ENCODE assay signal across 21 cellular contexts in the genomic region with DNA sequence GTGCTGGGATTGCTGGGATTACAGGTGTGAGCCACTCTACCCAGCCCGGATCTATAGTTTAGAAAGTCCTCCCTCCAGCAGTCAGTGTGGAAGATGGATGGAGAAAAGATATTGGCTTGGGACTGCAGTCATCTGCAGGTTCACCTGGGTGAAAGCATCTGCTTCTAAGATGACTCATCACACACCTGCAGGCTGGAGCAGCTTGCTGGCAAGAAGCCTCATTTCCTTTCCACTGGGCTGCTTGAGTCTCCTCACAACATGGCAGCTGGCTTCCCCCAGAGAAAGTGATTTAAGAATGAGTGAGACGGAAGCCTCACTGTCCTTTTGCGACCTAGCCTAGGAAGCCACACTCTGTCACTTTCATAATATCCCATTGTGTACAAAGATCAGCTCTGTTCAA.
A peak's percentile ranks its signal among the peaks of the same experiment; 100 is the strongest.
DNase-seq lines count a peak whose midpoint lies in the region; ATAC-seq lines count a peak whose summit lies in the region.
"Had no signal": no experiment of that assay in that cellular context is flagged by ENCODE, and none has a peak within 500 bp of the region (broad histone marks: within the 10 kb centered on the region; RNA-seq: fewer than 3 reads in every experiment).

No MANE protein-coding gene starts in this region.

- ATAC-seq in GM21737 (IDR thresholded peaks at IDR 0.05; ENCODE audit: unreplicated experiment), result no peak
- no peak for ATAC-seq in HG03025 (IDR thresholded peaks at IDR 0.05; ENCODE audit: low FRiP score, unreplicated experiment)
- ATAC-seq: body of pancreas, sciatic nerve had no signal

- H3K27ac ChIP-seq in epithelial cell of prostate, result no peak overlapping the region
- H3K27ac ChIP-seq: body of pancreas, hepatocyte, SK-N-MC, stomach, transverse colon had no signal

- DNase-seq in DMS79 (lab: John Stamatoyannopoulos, UW) (peak; percentile 39), DMS79 treated with DMSO at 0.1 percent for 48 hours (lab: John Stamatoyannopoulos, UW) (no peak), HPDE6-E6E7 (ENCODE audit: extremely low spot score) (peak; percentile 42), NCI-H510A treated with DMSO at 0.1 percent for 48 hours (lab: John Stamatoyannopoulos, UW) (peak; percentile 77), epithelial cell of prostate (ENCODE audit: low read depth, low spot score) (peak; percentile 60), AG20443 (ENCODE audit: low spot score) (no peak)
- DNase-seq: activated CD4-positive, alpha-beta T cell treated with anti-CD3 and anti-CD28 coated beads, Interleukin-2, amount 50 U/mL, for 4 hours; activated CD8-positive, alpha-beta memory T cell treated with anti-CD3 and anti-CD28 coated beads, Interleukin-2, amount 50 U/mL, for 48 hours; BE2C; body of pancreas; effector CD4-positive, alpha-beta T cell; immature natural killer cell; NCI-H1105; stimulated activated CD4-positive, alpha-beta T cell treated with anti-CD3 and anti-CD28 coated beads, Interleukin-15, amount 100 ng/mL, for 24 hours; stomach; transverse colon had no signal

Comparison
In these comparisons a context has a peak if more than half of its experiments do, and no peak if none do; other contexts are left out.
1. DNase-seq: peak in DMS79 (single experiment), HPDE6-E6E7 (single experiment), NCI-H510A treated with DMSO at 0.1 percent for 48 hours (single experiment) and epithelial cell of prostate (single experiment); none in DMS79 treated with DMSO at 0.1 percent for 48 hours (single experiment) and AG20443 (single experiment).